32 cellular contexts compared by ENCODE assay signal in the genomic region with DNA sequence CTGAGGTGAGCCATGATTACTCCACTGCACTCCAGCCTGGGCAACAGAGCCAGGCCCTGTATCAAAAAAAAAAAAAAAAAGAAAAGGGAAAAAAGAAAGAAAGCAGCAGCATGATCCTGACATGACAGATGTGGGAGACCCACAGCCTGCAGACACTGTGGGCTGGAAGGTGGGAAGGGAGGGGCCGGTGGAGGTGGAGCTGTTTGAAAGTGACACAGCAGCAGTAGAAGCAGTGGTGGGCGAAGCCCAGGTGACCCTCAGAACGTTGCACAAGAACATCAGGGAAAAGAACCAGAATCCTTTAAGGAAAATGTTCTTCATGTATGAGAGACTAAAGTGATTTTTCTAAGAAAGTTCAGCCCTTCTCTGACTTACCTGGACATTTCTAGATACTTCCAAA. TPM values are rescaled to one million over a fixed set of nuclear protein-coding genes. Genes with fewer than 3 reads are reported as not detected.
"Had no signal": no experiment of that assay in that cellular context is flagged by ENCODE, and none has a peak within 500 bp of the region (broad histone marks: within the 10 kb centered on the region; RNA-seq: fewer than 3 reads in every experiment).

No MANE protein-coding gene starts in this region.

- H3K9me3 Mint-ChIP-seq: activated B cell treated with CpG ODN at 0.5 μM for 24 hours; activated naive CD4-positive, alpha-beta T cell treated with anti-CD3 and anti-CD28 coated beads, Interleukin-2, amount 10 ng/mL, durations not matched to agents 7 days and 5 days; activated naive CD8-positive, alpha-beta T cell treated with anti-CD3 and anti-CD28 coated beads, Interleukin-2, amount 50 U/mL, for 24 hours; activated T-cell treated with anti-CD3 and anti-CD28 coated beads, Interleukin-2, amount 50 U/mL, for 4 hours; brain; dendritic cell treated with granulocyte-macrophage colony-stimulating factor and Interleukin-4, amounts not matched to agents 40 ng/mL and 50 ng/mL, for 4 days; natural killer cell treated with Interleukin-12 subunit alpha and Interleukin-12 subunit beta and Interleukin-15 and Interleukin-18, amount 100 ng/mL, for 72 hours; stimulated activated naive CD8-positive, alpha-beta T cell treated with anti-CD3 and anti-CD28 coated beads, Interleukin-15, amount 100 ng/mL, for 72 hours; T-cell; T-helper 2 cell treated with Interferon-gamma antibody and Interleukin-4, amounts not matched to agents 5 μg/mL and 100 μg/mL, for 36 hours had no signal

- H2AFZ ChIP-seq: hepatocyte had no signal

- H3K27me3 Mint-ChIP-seq: activated B cell treated with CpG ODN at 0.5 μM for 24 hours; activated CD4-positive, alpha-beta T cell treated with anti-CD3 and anti-CD28 coated beads for 36 hours; activated naive CD8-positive, alpha-beta T cell treated with anti-CD3 and anti-CD28 coated beads, Interleukin-2, amount 50 U/mL, for 24 hours; brain; dendritic cell treated with granulocyte-macrophage colony-stimulating factor and Interleukin-4, amounts not matched to agents 40 ng/mL and 50 ng/mL, for 4 days; natural killer cell treated with Interleukin-12 subunit alpha and Interleukin-12 subunit beta and Interleukin-15 and Interleukin-18, amount 100 ng/mL, for 72 hours; stimulated activated naive CD8-positive, alpha-beta T cell treated with anti-CD3 and anti-CD28 coated beads, Interleukin-15, amount 100 ng/mL, for 72 hours; T-cell had no signal

- H3K36me3 ChIP-seq: left lung, right atrium auricular region, tibial artery had no signal

- H3K27me3 ChIP-seq: hepatocyte, left lung, right atrium auricular region, tibial artery had no signal

- H3K27ac ChIP-seq: hepatocyte, left lung, psoas muscle, right atrium auricular region, tibial artery had no signal

- H3K4me1 Mint-ChIP-seq: activated B cell treated with CpG ODN at 0.5 μM for 24 hours had no signal

- ATAC-seq: activated naive CD8-positive, alpha-beta T cell treated with anti-CD3 and anti-CD28 coated beads, Interleukin-2, amount 50 U/mL, for 24 hours; left lung; natural killer cell treated with Interleukin-12 subunit alpha and Interleukin-12 subunit beta and Interleukin-15 and Interleukin-18, amount 100 ng/mL, for 72 hours; psoas muscle had no signal

- H3K4me3 ChIP-seq: hepatocyte, left lung, lung, psoas muscle, right atrium auricular region, tibial artery had no signal

- H3K36me3 Mint-ChIP-seq: activated naive CD4-positive, alpha-beta T cell treated with anti-CD3 and anti-CD28 coated beads, Interleukin-2, amount 10 ng/mL, durations not matched to agents 7 days and 5 days; natural killer cell treated with Interleukin-12 subunit alpha and Interleukin-12 subunit beta and Interleukin-15 and Interleukin-18, amount 100 ng/mL, for 72 hours; T-cell had no signal

- H3K4me3 Mint-ChIP-seq: activated B cell treated with CpG ODN at 0.5 μM for 24 hours; activated CD4-positive, alpha-beta T cell treated with anti-CD3 and anti-CD28 coated beads for 36 hours; activated naive CD4-positive, alpha-beta T cell treated with anti-CD3 and anti-CD28 coated beads, Interleukin-2, amount 10 ng/mL, durations not matched to agents 7 days and 5 days; activated naive CD8-positive, alpha-beta T cell treated with anti-CD3 and anti-CD28 coated beads, Interleukin-2, amount 50 U/mL, for 24 hours; activated T-cell treated with anti-CD3 and anti-CD28 coated beads, Interleukin-2, amount 50 U/mL, for 4 hours; brain; dendritic cell treated with granulocyte-macrophage colony-stimulating factor and Interleukin-4, amounts not matched to agents 40 ng/mL and 50 ng/mL, for 4 days; natural killer cell treated with Interleukin-12 subunit alpha and Interleukin-12 subunit beta and Interleukin-15 and Interleukin-18, amount 100 ng/mL, for 72 hours; stimulated activated naive CD8-positive, alpha-beta T cell treated with anti-CD3 and anti-CD28 coated beads, Interleukin-15, amount 100 ng/mL, for 72 hours; T-cell; T-helper 2 cell treated with Interferon-gamma antibody and Interleukin-4, amounts not matched to agents 5 μg/mL and 100 μg/mL, for 36 hours had no signal

- DNase-seq: activated B cell treated with CpG ODN at 0.5 μM for 24 hours; activated CD4-positive, alpha-beta T cell treated with anti-CD3 and anti-CD28 coated beads for 36 hours; activated CD4-positive, alpha-beta T cell treated with anti-CD3 and anti-CD28 coated beads, Interleukin-2, amount 50 U/mL, for 4 hours; activated CD8-positive, alpha-beta memory T cell treated with anti-CD3 and anti-CD28 coated beads, Interleukin-2, amount 50 U/mL, for 48 hours; activated effector memory CD4-positive, alpha-beta T cell treated with Interleukin-2 at 50 U/mL for 16 hours; activated naive CD4-positive, alpha-beta T cell treated with anti-CD3 and anti-CD28 coated beads, Interleukin-2, amount 10 ng/mL, durations not matched to agents 7 days and 5 days; activated naive CD8-positive, alpha-beta T cell treated with anti-CD3 and anti-CD28 coated beads, Interleukin-2, amount 50 U/mL, for 24 hours; activated T-cell treated with anti-CD3 and anti-CD28 coated beads, Interleukin-2, amount 50 U/mL, for 4 hours; aorta; effector CD4-positive, alpha-beta T cell; foreskin fibroblast; kidney glomerular epithelial cell; left lung; midbrain; psoas muscle; stimulated activated CD4-positive, alpha-beta T cell treated with anti-CD3 and anti-CD28 coated beads, Interleukin-12 subunit alpha, Interleukin-12 subunit beta, amount 100 ng/mL, for 4 hours; stimulated activated naive CD8-positive, alpha-beta T cell treated with anti-CD3 and anti-CD28 coated beads, Interleukin-15, amount 100 ng/mL, for 72 hours; T-cell had no signal

- H3K9me3 ChIP-seq: left lung, psoas muscle, right atrium auricular region, tibial artery had no signal

- H3K79me2 ChIP-seq: hepatocyte had no signal

- H3K27ac Mint-ChIP-seq: activated B cell treated with CpG ODN at 0.5 μM for 24 hours; activated CD4-positive, alpha-beta T cell treated with anti-CD3 and anti-CD28 coated beads for 36 hours; activated naive CD8-positive, alpha-beta T cell treated with anti-CD3 and anti-CD28 coated beads, Interleukin-2, amount 50 U/mL, for 24 hours; dendritic cell treated with granulocyte-macrophage colony-stimulating factor and Interleukin-4, amounts not matched to agents 40 ng/mL and 50 ng/mL, for 4 days; natural killer cell treated with Interleukin-12 subunit alpha and Interleukin-12 subunit beta and Interleukin-15 and Interleukin-18, amount 100 ng/mL, for 72 hours; stimulated activated naive CD8-positive, alpha-beta T cell treated with anti-CD3 and anti-CD28 coated beads, Interleukin-15, amount 100 ng/mL, for 72 hours; T-helper 2 cell treated with Interferon-gamma antibody and Interleukin-4, amounts not matched to agents 5 μg/mL and 100 μg/mL, for 36 hours had no signal

- H3K4me2 ChIP-seq: hepatocyte had no signal

RNA-seq across cellular contexts. Expression of gene SCGB1A1, which starts 26.3 kb away (rescaled TPM):
- total RNA-seq: activated B cell treated with CpG ODN at 0.5 μM for 24 hours; activated CD4-positive, alpha-beta T cell treated with anti-CD3 and anti-CD28 coated beads for 36 hours; activated CD8-positive, alpha-beta memory T cell treated with anti-CD3 and anti-CD28 coated beads for 36 hours; aorta; cardiac septum; epithelial cell of proximal tubule; fibroblast of lung; hepatocyte; natural killer cell treated with Interleukin-12 subunit alpha and Interleukin-12 subunit beta and Interleukin-15 and Interleukin-18, amount 100 ng/mL, for 72 hours; osteocyte; psoas muscle; right atrium auricular region; skeletal muscle tissue had no signal
- polyA plus RNA-seq: fibroblast of lung, hepatocyte had no signal
